ENCODE assay signal across 1 cellular context in genomic region chr16:70345840-70346239, GRCh38.
TF ChIP-seq lines count a peak whose summit lies in the region.

No MANE protein-coding gene starts in this region.

TF ChIP-seq in liver, 16 proteins besides CTCF, POLR2A, EP300 and RAD21 (continued from another document):
- TF ChIP-seq ATF3 (IDR thresholded peaks at IDR 0.05) = no peak
TF ChIP-seq in liver: peak in this region for 0.
